Comparison of ENCODE assay signal across 14 cellular contexts in the genomic region with DNA sequence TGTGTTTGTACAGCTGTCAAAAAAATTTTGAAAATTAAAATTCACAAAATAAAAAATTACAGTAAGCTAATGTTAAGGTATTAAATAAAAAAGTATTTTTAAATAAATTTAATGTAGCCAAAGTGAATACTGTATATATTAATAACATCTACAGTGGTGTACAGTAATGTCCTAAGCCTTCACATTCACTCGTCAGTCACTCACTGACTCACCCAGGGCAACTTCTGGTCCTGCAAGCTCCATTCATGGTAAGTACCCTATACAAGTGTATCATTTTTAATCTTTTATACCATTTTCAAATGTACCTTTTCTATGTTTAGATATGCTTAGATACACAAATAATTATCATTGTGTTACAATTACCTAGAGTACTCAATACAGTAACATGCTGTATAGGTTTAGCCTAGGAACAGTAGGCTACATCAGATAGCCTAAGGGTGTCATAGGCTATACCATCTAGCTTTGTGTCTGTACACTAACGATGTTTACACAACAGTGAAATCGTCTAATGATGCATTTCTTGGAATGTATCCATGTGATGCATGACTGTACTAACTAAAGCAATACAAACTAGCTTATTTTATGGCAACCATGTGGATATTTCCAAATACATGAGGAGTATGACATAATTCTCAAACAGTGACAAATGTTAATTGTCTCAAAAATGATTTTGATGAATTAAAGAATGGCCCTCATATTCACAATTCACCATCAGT. TPM values are rescaled to one million over a fixed set of nuclear protein-coding genes. Genes with fewer than 3 reads are reported as not detected.
DNase-seq lines count a peak whose midpoint lies in the region; ATAC-seq and TF ChIP-seq lines count a peak whose summit lies in the region.
"Had no signal": no experiment of that assay in that cellular context is flagged by ENCODE, and none has a peak within 500 bp of the region (broad histone marks: within the 10 kb centered on the region; RNA-seq: fewer than 3 reads in every experiment).

No MANE protein-coding gene starts in this region.

- no peak overlapping the region for H3K27ac ChIP-seq in Panc1 (ENCODE audit: low read length)
- H3K27ac ChIP-seq: left ventricle myocardium inferior had no signal

- H3K4me3 ChIP-seq in Panc1 (ENCODE audit: low read depth in 2 of 2, low read length in 2 of 2) (no peak overlapping the region), foreskin fibroblast (ENCODE audit: low read depth in 1 of 2, low read length in 2 of 2) (no peak overlapping the region)
- H3K4me3 ChIP-seq: left ventricle myocardium inferior had no signal

- H3K36me3 ChIP-seq in Panc1 (ENCODE audit: control insufficient read depth, insufficient read depth, low read length): no peaks in the 10 kb centered on the region

- ATAC-seq in Panc1: peak; percentile 85
- ATAC-seq: activated CD8-positive, alpha-beta T cell treated with anti-CD3 and anti-CD28 coated beads for 36 hours; activated naive CD8-positive, alpha-beta T cell treated with anti-CD3 and anti-CD28 coated beads, Interleukin-2, amount 50 U/mL, for 24 hours had no signal

- no peaks in the 10 kb centered on the region for H3K4me1 ChIP-seq in Panc1 (ENCODE audit: control insufficient read depth, insufficient read depth, low read length)

- no peaks in the 10 kb centered on the region for H3K27me3 ChIP-seq in Panc1 (ENCODE audit: control insufficient read depth, insufficient read depth, low read length)

- CTCF ChIA-PET in Panc1 (lab: Charles Lee): no interaction called here

- H3K9me3 ChIP-seq in Panc1 (ENCODE audit: control insufficient read depth, insufficient read depth, low read depth, low read length): no peaks in the 10 kb centered on the region
- H3K9me3 ChIP-seq: left ventricle myocardium inferior had no signal

- POLR2A ChIA-PET in Panc1 (lab: Charles Lee): no interaction called here

- no TSS peak for BruUV-seq in Panc1 (replicated peaks; lab: Mats Ljungman, UMichigan)

- intact Hi-C loops in Panc1 (cut with micrococcal nuclease; ENCODE audit: unreplicated experiment): no loop called here

- DNase-seq in AG20443 (ENCODE audit: low spot score): peak; percentile 11
- peak; percentile 87 for DNase-seq in HS-5 (ENCODE audit: low read depth)
- DNase-seq in Panc1 (ENCODE audit: low read depth, low spot score): peak; percentile 93
- peak; percentile 86 to 90 for DNase-seq in foreskin fibroblast
- no peak for DNase-seq in CD1c-positive myeloid dendritic cell (ENCODE audit: extremely low spot score)
- no peak for DNase-seq in putamen (ENCODE audit: low spot score)
- no peak for DNase-seq in stimulated activated naive CD4-positive, alpha-beta T cell (lab: John Stamatoyannopoulos, UW)
- no peak for DNase-seq in central memory CD4-positive, alpha-beta T cell
- DNase-seq: activated CD8-positive, alpha-beta T cell treated with anti-CD3 and anti-CD28 coated beads for 36 hours; activated naive CD8-positive, alpha-beta T cell treated with anti-CD3 and anti-CD28 coated beads, Interleukin-2, amount 50 U/mL, for 24 hours; left ventricle myocardium inferior; NK-92 treated with Interleukin-12 subunit alpha and Interleukin-12 subunit beta, amount 100 ng/mL, for 24 hours; stimulated activated CD4-positive, alpha-beta T cell treated with anti-CD3 and anti-CD28 coated beads, Interleukin-1b, Interleukin-23, amount 100 ng/mL, for 48 hours; SW 1271 had no signal

- no peak for TF ChIP-seq CTCF in Panc1 (IDR thresholded peaks at IDR 0.05)
- TF ChIP-seq CTCF in foreskin fibroblast (IDR thresholded peaks at IDR 0.05; ENCODE audit: low read depth, low read length): no peak

- in situ Hi-C loops in Panc1 (cut with HindIII; ENCODE audit: low pct_unique_long_range_greater_than_20kb, low sequenced_read_pairs): no loop called here

RNA-seq across cellular contexts. Expression of a gene that starts 13.7 kb away (rescaled TPM):
- total RNA-seq in Panc1 (2021; ENCODE audit: unreplicated experiment): 10.1 TPM
- 1.8 TPM for polyA plus RNA-seq in Panc1 (2012; ENCODE audit: insufficient read length)

Comparison
In these comparisons a context has a peak if more than half of its experiments do, and no peak if none do; other contexts are left out.
1. DNase-seq: peak in AG20443 (single experiment), HS-5 (single experiment), Panc1 (single experiment) and foreskin fibroblast (2 of 2); none in CD1c-positive myeloid dendritic cell (single experiment), putamen (single experiment), stimulated activated naive CD4-positive, alpha-beta T cell (0 of 6) and central memory CD4-positive, alpha-beta T cell (single experiment).